Comparison of ENCODE assay signal across 8 cellular contexts in the genomic region with DNA sequence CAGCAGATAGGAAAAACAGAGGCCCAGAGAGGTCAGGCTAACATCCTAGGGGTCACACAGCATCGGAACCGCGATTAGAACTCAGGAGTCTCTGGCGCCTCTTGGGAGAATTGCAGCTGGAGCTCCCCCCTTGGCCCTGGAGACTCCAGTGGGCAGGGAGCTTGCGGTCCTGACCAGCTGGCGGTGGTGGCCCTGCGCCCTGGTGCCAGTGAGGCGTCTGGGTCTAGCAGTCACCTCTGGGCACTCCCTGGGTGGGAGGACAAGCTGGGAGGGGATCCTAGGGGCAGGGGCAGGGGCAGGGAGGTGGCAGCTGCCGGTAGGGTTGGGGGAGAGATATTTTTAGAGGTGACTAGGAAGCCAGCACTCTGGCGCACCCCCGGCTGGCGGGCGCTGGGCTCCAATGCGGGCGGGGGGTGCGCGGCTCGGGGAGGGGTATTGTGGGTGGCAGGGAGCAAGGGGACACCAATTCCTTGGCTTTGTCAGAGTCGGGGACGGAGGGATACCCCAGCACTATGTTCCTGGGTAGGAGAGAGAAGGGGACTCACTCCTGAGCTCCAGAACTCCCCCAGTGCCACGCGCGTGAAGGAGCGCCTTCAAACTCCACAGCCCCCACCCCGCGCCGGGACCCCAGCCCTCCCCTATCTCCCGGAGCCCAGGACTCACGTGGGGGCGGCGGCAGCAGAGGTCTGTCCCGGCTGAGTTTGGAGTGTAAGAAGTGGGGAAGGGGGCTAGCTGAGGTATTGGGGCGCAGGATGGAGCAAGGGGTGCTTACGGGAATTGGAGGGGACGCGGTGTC. TPM values are rescaled to one million over a fixed set of nuclear protein-coding genes. Genes with fewer than 3 reads are reported as not detected.
DNase-seq lines count a peak whose midpoint lies in the region; ATAC-seq and TF ChIP-seq lines count a peak whose summit lies in the region.

No MANE protein-coding gene starts in this region.

- H3K36me3 ChIP-seq in SU-DHL-6 (ENCODE audit: low read length) (no peaks in the 10 kb centered on the region), smooth muscle cell (ENCODE audit: low read depth) (no peaks in the 10 kb centered on the region)

- H3K9me3 ChIP-seq in SU-DHL-6 (ENCODE audit: insufficient read depth, low read length) (no peaks in the 10 kb centered on the region), smooth muscle cell (replicated peaks; ENCODE audit: low read depth) (no peaks in the 10 kb centered on the region)

- H3K4me1 ChIP-seq in smooth muscle cell (ENCODE audit: low read depth) = no peaks in the 10 kb centered on the region

- H3K4me2 ChIP-seq in SU-DHL-6 (ENCODE audit: low read depth, low read length, poor library complexity, severe bottlenecking) (peak overlapping the region; percentile 76), smooth muscle cell (peak overlapping the region; percentile 90)

- no peak for TF ChIP-seq CTCF in SU-DHL-6 (IDR thresholded peaks at IDR 0.05; ENCODE audit: insufficient read depth, low read length, poor library complexity, severe bottlenecking)
- no peak for TF ChIP-seq CTCF in smooth muscle cell (IDR thresholded peaks at IDR 0.05; ENCODE audit: borderline replicate concordance, insufficient read depth, poor library complexity, severe bottlenecking)

- H2AFZ ChIP-seq in SU-DHL-6 (ENCODE audit: low read depth, low read length, severe bottlenecking) (peak overlapping the region; percentile 84), smooth muscle cell (ENCODE audit: low read depth) (peak overlapping the region; percentile 91)

- H3K9ac ChIP-seq in SU-DHL-6 (ENCODE audit: low read length) (peak overlapping the region; percentile 42), smooth muscle cell (ENCODE audit: low read depth) (peak overlapping the region; percentile 23)

- H3K79me2 ChIP-seq in SU-DHL-6 (ENCODE audit: insufficient read depth, low read length) (no peaks in the 10 kb centered on the region), smooth muscle cell (ENCODE audit: low read depth) (no peaks in the 10 kb centered on the region)

- H3K27me3 ChIP-seq in SU-DHL-6 (ENCODE audit: low read length) = no peaks in the 10 kb centered on the region
- H3K27me3 ChIP-seq in smooth muscle cell (ENCODE audit: low read depth) = peaks cover 15% of the 10 kb centered on the region

- DNase-seq in left cardiac atrium (no peak), smooth muscle cell (lab: John Stamatoyannopoulos, UW; ENCODE audit: unreplicated experiment) (no peak), KG1 (lab: John Stamatoyannopoulos, UW) (no peak)
- no peak for DNase-seq in stimulated activated CD4-positive, alpha-beta T cell treated with anti-CD3 and anti-CD28 coated beads, Interleukin-2, amount 100 ng/mL, for 48 hours

- peak overlapping the region; percentile 56 for H3K4me3 ChIP-seq in SU-DHL-6 (ENCODE audit: insufficient read depth, low read length, poor library complexity, severe bottlenecking)
- peak overlapping the region; percentile 66 for H3K4me3 ChIP-seq in smooth muscle cell

- H3K27ac ChIP-seq in SU-DHL-6 (ENCODE audit: low read depth, low read length) (no peak overlapping the region), smooth muscle cell (ENCODE audit: low read depth) (no peak overlapping the region)

- intact Hi-C loops in left cardiac atrium (cut with DNase I) = loop anchor here (5.0 to 10.0 kb wide), 4 partner anchors 38 to 65 kb away; no protein-coding TSS in a partner anchor

- WGBS in smooth muscle cell (ENCODE audit: low lambda C conversion rate) = 14% methylated on average over 25 of the region's 36 CpGs

- H4K20me1 ChIP-seq in SU-DHL-6 (ENCODE audit: low read depth, low read length) (no peaks in the 10 kb centered on the region), smooth muscle cell (ENCODE audit: low read depth) (no peaks in the 10 kb centered on the region)

- ATAC-seq in GM21723 (IDR thresholded peaks at IDR 0.05; ENCODE audit: unreplicated experiment) (peak; percentile 8), left cardiac atrium (peak; percentile 12 to 14), HG03565 (IDR thresholded peaks at IDR 0.05; ENCODE audit: unreplicated experiment) (no peak), HG02623 (IDR thresholded peaks at IDR 0.05; ENCODE audit: unreplicated experiment) (no peak)

- no peaks in the 10 kb centered on the region for H3K9me2 ChIP-seq in SU-DHL-6 (replicated peaks; ENCODE audit: insufficient read depth, low read length)

- no peaks in the 10 kb centered on the region for H3F3A ChIP-seq in SU-DHL-6 (ENCODE audit: insufficient read depth)
- H3F3A ChIP-seq in smooth muscle cell (ENCODE audit: low read depth) = no peaks in the 10 kb centered on the region

RNA-seq across cellular contexts. Expression of gene PHOSPHO1, which starts 0.6 kb away (rescaled TPM):
- under 1 TPM; 0.31 to 0.41 TPM for total RNA-seq in left cardiac atrium
- total RNA-seq in smooth muscle cell = 3.0 and 4.1 TPM in 2 replicates
- 4.2 and 8.7 TPM in 2 replicates for polyA plus RNA-seq in smooth muscle cell

RNA-seq across cellular contexts. Expression of gene ABI3, which starts 19.5 kb away (rescaled TPM):
- total RNA-seq in left cardiac atrium (10 to 100 TPM in 1 of 2 donors, 1 to 10 TPM in 1; 5.7 to 12.5 TPM), smooth muscle cell (0.22 and 1.9 TPM in 2 replicates)
- 0.67 and 1.7 TPM in 2 replicates for polyA plus RNA-seq in smooth muscle cell

RNA-seq across cellular contexts. Expression of gene GNGT2, which starts 19.6 kb away (rescaled TPM):
- 1 to 10 TPM; 1.9 to 2.2 TPM for total RNA-seq in left cardiac atrium
- total RNA-seq in smooth muscle cell = 0.81 TPM in 1 of 2 replicates, not detected in the other
- 0.44 and 0.75 TPM in 2 replicates for polyA plus RNA-seq in smooth muscle cell

Comparison
In these comparisons a context has a peak if more than half of its experiments do, and no peak if none do; other contexts are left out.
1. ATAC-seq: peak in GM21723 (single experiment) and left cardiac atrium (2 of 2); none in HG03565 (single experiment) and HG02623 (single experiment).